In genomic region chr13:101520672-101521071, GRCh38 we compare ENCODE assay signal across 10 cellular contexts.
DNase-seq lines count a peak whose midpoint lies in the region; FAIRE-seq and TF ChIP-seq lines count a peak whose summit lies in the region.
"Had no signal": no experiment of that assay in that cellular context is flagged by ENCODE, and none has a peak within 500 bp of the region (broad histone marks: within the 10 kb centered on the region; RNA-seq: fewer than 3 reads in every experiment).

No MANE protein-coding gene starts in this region.

- no peak overlapping the region for H3K4ac ChIP-seq in mesendoderm (ENCODE audit: low read depth, low read length)

- no peak overlapping the region for H3K4me2 ChIP-seq in mesendoderm (ENCODE audit: low read length)

- no peak overlapping the region for H3K4me3 Mint-ChIP-seq in MCF 10A (ENCODE audit: unreplicated experiment)
- H3K4me3 Mint-ChIP-seq: dendritic cell treated with granulocyte-macrophage colony-stimulating factor and Interleukin-4, amounts not matched to agents 40 ng/mL and 50 ng/mL, for 4 days had no signal

- FAIRE-seq in bronchial epithelial cell (lab: Jason Lieb, UNC) (no peak), urothelium cell line (lab: Jason Lieb, UNC) (no peak)

- H2BK15ac ChIP-seq in mesendoderm (replicated peaks; ENCODE audit: low read depth), result no peak overlapping the region

- TF ChIP-seq POLR2A in breast epithelium (IDR thresholded peaks at IDR 0.05), result no peak

- H3K27ac ChIP-seq in breast epithelium (no peak overlapping the region), mesendoderm (ENCODE audit: low read depth, low read length) (no peak overlapping the region)

- POLR2A ChIA-PET in MCF 10A (lab: Yijun Ruan, JAX), result no interaction called here

- no peak overlapping the region for H3K56ac ChIP-seq in mesendoderm (ENCODE audit: low read length)

- H3K79me2 ChIP-seq in mesendoderm (ENCODE audit: control insufficient read depth, insufficient read depth, low read length), result no peaks in the 10 kb centered on the region

- TF ChIP-seq CTCF in MCF 10A (IDR thresholded peaks at IDR 0.05; ENCODE audit: unreplicated experiment) (no peak), breast epithelium (IDR thresholded peaks at IDR 0.05) (no peak), bronchial epithelial cell (IDR thresholded peaks at IDR 0.05; ENCODE audit: insufficient read depth, low read length, severe bottlenecking) (no peak)

- H2BK120ac ChIP-seq in mesendoderm (ENCODE audit: low read depth, low read length), result no peak overlapping the region

- intact Hi-C loops in MCF 10A (cut with micrococcal nuclease) (no loop called here), breast epithelium (cut with DNase I; ENCODE audit: low total_unique reads) (no loop called here)

- H4K8ac ChIP-seq in mesendoderm (ENCODE audit: low read depth, low read length), result no peak overlapping the region

- no peaks in the 10 kb centered on the region for H3K9me3 Mint-ChIP-seq in MCF 10A (ENCODE audit: unreplicated experiment)
- H3K9me3 Mint-ChIP-seq: dendritic cell treated with granulocyte-macrophage colony-stimulating factor and Interleukin-4, amounts not matched to agents 40 ng/mL and 50 ng/mL, for 4 days had no signal

- no TSS peak for BruUV-seq in MCF 10A (replicated peaks; lab: Mats Ljungman, UMichigan)

- H3K36me3 ChIP-seq in breast epithelium, result no peaks in the 10 kb centered on the region
- H3K36me3 ChIP-seq in bronchial epithelial cell (ENCODE audit: control insufficient read depth, insufficient read depth, low read length), result no peaks in the 10 kb centered on the region
- H3K36me3 ChIP-seq in mesendoderm (ENCODE audit: control insufficient read depth, insufficient read depth, low read length), result no peaks in the 10 kb centered on the region

- CTCF ChIA-PET in MCF 10A (lab: Yijun Ruan, JAX), result interaction anchor here (0.7 to 2.8 kb wide), 2 partner anchors 237 to 1034 kb away, joined by 3 to 13 read pairs; no protein-coding TSS in a partner anchor

- no peak overlapping the region for H3K9ac ChIP-seq in mesendoderm (ENCODE audit: low read length)

- no peaks in the 10 kb centered on the region for H3K79me1 ChIP-seq in mesendoderm (ENCODE audit: low read length)

- H3K27me3 ChIP-seq in breast epithelium (no peaks in the 10 kb centered on the region), bronchial epithelial cell (ENCODE audit: control insufficient read depth, insufficient read depth, low read length) (no peaks in the 10 kb centered on the region), mesendoderm (ENCODE audit: insufficient read depth, low read length, poor library complexity) (no peaks in the 10 kb centered on the region)

- H3K27me3 Mint-ChIP-seq in MCF 10A (ENCODE audit: insufficient read depth, unreplicated experiment), result no peaks in the 10 kb centered on the region
- H3K27me3 Mint-ChIP-seq: dendritic cell treated with granulocyte-macrophage colony-stimulating factor and Interleukin-4, amounts not matched to agents 40 ng/mL and 50 ng/mL, for 4 days had no signal

- H3K23ac ChIP-seq in mesendoderm (ENCODE audit: low read length), result no peak overlapping the region

- no peak overlapping the region for H3K18ac ChIP-seq in mesendoderm (ENCODE audit: low read length)

- H3K4me1 Mint-ChIP-seq in MCF 10A (ENCODE audit: insufficient read depth, unreplicated experiment), result peaks cover 10% of the 10 kb centered on the region

- no peaks in the 10 kb centered on the region for H3K36me3 Mint-ChIP-seq in MCF 10A (ENCODE audit: insufficient read depth, unreplicated experiment)

- DNase-seq in MCF 10A (ENCODE audit: unreplicated experiment), result peak; percentile 23
- DNase-seq in breast epithelium (ENCODE audit: low spot score in 2 of 2), result no peak
- DNase-seq in Jurkat, Clone E6-1 (ENCODE audit: low read depth, low spot score), result peak; percentile 65
- peak; percentile 76 for DNase-seq in bronchial epithelial cell (ENCODE audit: low read depth)
- DNase-seq in urothelium cell line (ENCODE audit: low spot score), result peak; percentile 54
- DNase-seq in HuH-7.5 (ENCODE audit: low spot score), result no peak
- no peak for DNase-seq in mesendoderm
- DNase-seq in inferior parietal cortex (ENCODE audit: extremely low spot score), result no peak
- DNase-seq: NCI-H2029 had no signal

- H2AK5ac ChIP-seq in mesendoderm (ENCODE audit: low read length), result no peak overlapping the region

- H3K27ac Mint-ChIP-seq in MCF 10A (ENCODE audit: low read depth, unreplicated experiment), result peak overlapping the region; percentile 0
- H3K27ac Mint-ChIP-seq: dendritic cell treated with granulocyte-macrophage colony-stimulating factor and Interleukin-4, amounts not matched to agents 40 ng/mL and 50 ng/mL, for 4 days had no signal

- no peak overlapping the region for H2BK5ac ChIP-seq in mesendoderm (ENCODE audit: low read length)

- no peak overlapping the region for H4K5ac ChIP-seq in mesendoderm (ENCODE audit: low read length)

- H3K4me1 ChIP-seq in breast epithelium (no peaks in the 10 kb centered on the region), mesendoderm (ENCODE audit: control insufficient read depth, low read depth, low read length) (no peaks in the 10 kb centered on the region)

- no peaks in the 10 kb centered on the region for H3K9me3 ChIP-seq in breast epithelium

- H3K4me3 ChIP-seq in breast epithelium (no peak overlapping the region), bronchial epithelial cell (ENCODE audit: low read depth, low read length) (no peak overlapping the region), mesendoderm (ENCODE audit: low read length) (no peak overlapping the region)
- no peak overlapping the region for H3K4me3 ChIP-seq in Jurkat, Clone E6-1 (ENCODE audit: low read length)

- no CpG with 5 or more reads among the region's 4 CpGs for WGBS in mesendoderm (ENCODE audit: extremely low coverage, insufficient coverage, low lambda C conversion rate)

Comparison
In these comparisons a context has a peak if more than half of its experiments do, and no peak if none do; other contexts are left out.
1. DNase-seq: peak in MCF 10A (single experiment), Jurkat, Clone E6-1 (single experiment), bronchial epithelial cell (single experiment) and urothelium cell line (single experiment); none in breast epithelium (0 of 2), HuH-7.5 (single experiment), mesendoderm (single experiment) and inferior parietal cortex (single experiment).